In genomic region chr16:26554030-26554429, GRCh38 we compare ENCODE assay signal across 34 cellular contexts.
"Had no signal": no experiment of that assay in that cellular context is flagged by ENCODE, and none has a peak within 500 bp of the region (broad histone marks: within the 10 kb centered on the region; RNA-seq: fewer than 3 reads in every experiment).

No MANE protein-coding gene starts in this region.

- H3K27ac ChIP-seq: adrenal gland, body of pancreas, brain microvascular endothelial cell, breast epithelium, VCaP had no signal

- FAIRE-seq: astrocyte, TTC549 had no signal

- H3K9me3 ChIP-seq: adrenal gland, body of pancreas, breast epithelium had no signal

- ATAC-seq: activated CD8-positive, alpha-beta T cell treated with anti-CD3 and anti-CD28 coated beads for 36 hours; activated naive CD4-positive, alpha-beta T cell treated with anti-CD3 and anti-CD28 coated beads, Interleukin-2, amount 50 U/mL, for 72 hours; activated T-cell treated with anti-CD3 and anti-CD28 coated beads, Interleukin-2, amount 50 U/mL, for 4 hours; activated T-cell treated with anti-CD3 and anti-CD28 coated beads, Interleukin-2, amount 50 U/mL, for 72 hours; activated T-helper 17 cell treated with anti-CD3 and anti-CD28 coated beads, Interleukin-2, amount 50 U/mL, for 72 hours; body of pancreas had no signal

- DNase-seq: activated B cell treated with CpG ODN at 0.5 μM for 24 hours; activated CD4-positive, alpha-beta memory T cell treated with anti-CD3 and anti-CD28 coated beads for 36 hours; activated CD4-positive, alpha-beta T cell treated with anti-CD3 and anti-CD28 coated beads for 4 hours; activated CD4-positive, alpha-beta T cell treated with anti-CD3 and anti-CD28 coated beads, Interleukin-2, amount 10 ng/mL, durations not matched to agents 24 days and 14 days; activated CD4-positive, alpha-beta T cell treated with anti-CD3 and anti-CD28 coated beads, Interleukin-2, amount 50 U/mL, for 1 hour; activated CD4-positive, alpha-beta T cell treated with anti-CD3 and anti-CD28 coated beads, Interleukin-2, amount 50 U/mL, for 4 hours; activated CD4-positive, CD25-positive, alpha-beta regulatory T cell treated with anti-CD3 and anti-CD28 coated beads, Interleukin-2, amount 50 U/mL, for 72 hours; activated CD8-positive, alpha-beta memory T cell treated with anti-CD3 and anti-CD28 coated beads, Interleukin-2, amount 50 U/mL, for 4 hours; activated CD8-positive, alpha-beta T cell treated with anti-CD3 and anti-CD28 coated beads for 36 hours; activated effector memory CD4-positive, alpha-beta T cell treated with anti-CD3 and anti-CD28 coated beads, Interleukin-2, amount 50 U/mL, for 16 hours; activated gamma-delta T cell treated with Interleukin-2 at 50 U/mL for 16 hours; activated naive CD4-positive, alpha-beta T cell; activated naive CD4-positive, alpha-beta T cell treated with anti-CD3 and anti-CD28 coated beads for 36 hours; activated naive CD4-positive, alpha-beta T cell treated with anti-CD3 and anti-CD28 coated beads, Interleukin-2, amount 50 U/mL, for 16 hours; activated naive CD8-positive, alpha-beta T cell treated with anti-CD3 and anti-CD28 coated beads for 36 hours; activated T-cell treated with anti-CD3 and anti-CD28 coated beads for 4 hours; activated T-cell treated with anti-CD3 and anti-CD28 coated beads, Interleukin-2, amount 50 U/mL, for 1 hour; activated T-cell treated with anti-CD3 and anti-CD28 coated beads, Interleukin-2, amount 50 U/mL, for 4 hours; activated T-cell treated with anti-CD3 and anti-CD28 coated beads, Interleukin-2, amount 50 U/mL, for 72 hours; adrenal gland; amniotic stem cell; aorta; body of pancreas; brain microvascular endothelial cell; central memory CD4-positive, alpha-beta T cell; T-helper 1 cell; T-helper 2 cell; T-helper 9 cell had no signal

- H3K4me1 ChIP-seq: adrenal gland, body of pancreas, breast epithelium had no signal

- H3K27me3 ChIP-seq: adrenal gland, body of pancreas, brain microvascular endothelial cell had no signal

- H3K36me3 ChIP-seq: adrenal gland, brain microvascular endothelial cell, breast epithelium had no signal

- H3K4me3 ChIP-seq: adrenal gland, body of pancreas, breast epithelium had no signal
